Comparison of ENCODE assay signal across 1 cellular context in the genomic region with DNA sequence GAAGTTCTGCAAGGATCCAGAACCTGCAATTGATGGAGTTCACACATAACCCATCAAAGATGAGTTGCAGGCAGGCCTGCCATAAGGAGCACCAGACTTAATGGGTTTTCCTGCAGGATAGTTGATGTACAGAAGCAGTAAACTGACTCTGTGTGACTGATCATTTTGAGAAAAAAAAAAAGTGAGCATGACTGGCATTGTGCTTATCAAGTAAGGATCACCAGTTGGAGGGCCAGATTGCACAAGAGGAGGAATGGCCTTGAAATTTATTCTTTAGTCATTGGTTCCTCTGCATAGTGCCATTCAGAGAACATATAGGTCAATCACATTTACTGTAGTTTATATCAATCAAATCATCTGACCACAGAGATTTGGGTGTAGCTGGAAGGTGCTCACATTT.
TF ChIP-seq lines count a peak whose summit lies in the region.

No MANE protein-coding gene starts in this region.

TF ChIP-seq in HepG2, 621 proteins besides CTCF, POLR2A, EP300 and RAD21 (continued from another document):
- TF ChIP-seq, protein P1, sequence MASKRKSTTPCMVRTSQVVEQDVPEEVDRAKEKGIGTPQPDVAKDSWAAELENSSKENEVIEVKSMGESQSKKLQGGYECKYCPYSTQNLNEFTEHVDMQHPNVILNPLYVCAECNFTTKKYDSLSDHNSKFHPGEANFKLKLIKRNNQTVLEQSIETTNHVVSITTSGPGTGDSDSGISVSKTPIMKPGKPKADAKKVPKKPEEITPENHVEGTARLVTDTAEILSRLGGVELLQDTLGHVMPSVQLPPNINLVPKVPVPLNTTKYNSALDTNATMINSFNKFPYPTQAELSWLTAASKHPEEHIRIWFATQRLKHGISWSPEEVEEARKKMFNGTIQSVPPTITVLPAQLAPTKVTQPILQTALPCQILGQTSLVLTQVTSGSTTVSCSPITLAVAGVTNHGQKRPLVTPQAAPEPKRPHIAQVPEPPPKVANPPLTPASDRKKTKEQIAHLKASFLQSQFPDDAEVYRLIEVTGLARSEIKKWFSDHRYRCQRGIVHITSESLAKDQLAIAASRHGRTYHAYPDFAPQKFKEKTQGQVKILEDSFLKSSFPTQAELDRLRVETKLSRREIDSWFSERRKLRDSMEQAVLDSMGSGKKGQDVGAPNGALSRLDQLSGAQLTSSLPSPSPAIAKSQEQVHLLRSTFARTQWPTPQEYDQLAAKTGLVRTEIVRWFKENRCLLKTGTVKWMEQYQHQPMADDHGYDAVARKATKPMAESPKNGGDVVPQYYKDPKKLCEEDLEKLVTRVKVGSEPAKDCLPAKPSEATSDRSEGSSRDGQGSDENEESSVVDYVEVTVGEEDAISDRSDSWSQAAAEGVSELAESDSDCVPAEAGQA (IDR thresholded peaks at IDR 0.05; ENCODE audit: low read depth): no peak
- TF ChIP-seq, protein P1 (CRISPR knock-in tag; IDR thresholded peaks at IDR 0.05; ENCODE audit: borderline replicate concordance): no peak
- TF ChIP-seq SOX13 (IDR thresholded peaks at IDR 0.05): no peak
- TF ChIP-seq SOX13 (CRISPR knock-in tag; conservative IDR thresholded peaks at IDR 0.05 in 1 of 2, IDR thresholded peaks at IDR 0.05 in 1 of 2): peak in 1 of 2 experiments; percentile 43; a peak in 1 of 4 replicates
- TF ChIP-seq, protein P2, sequence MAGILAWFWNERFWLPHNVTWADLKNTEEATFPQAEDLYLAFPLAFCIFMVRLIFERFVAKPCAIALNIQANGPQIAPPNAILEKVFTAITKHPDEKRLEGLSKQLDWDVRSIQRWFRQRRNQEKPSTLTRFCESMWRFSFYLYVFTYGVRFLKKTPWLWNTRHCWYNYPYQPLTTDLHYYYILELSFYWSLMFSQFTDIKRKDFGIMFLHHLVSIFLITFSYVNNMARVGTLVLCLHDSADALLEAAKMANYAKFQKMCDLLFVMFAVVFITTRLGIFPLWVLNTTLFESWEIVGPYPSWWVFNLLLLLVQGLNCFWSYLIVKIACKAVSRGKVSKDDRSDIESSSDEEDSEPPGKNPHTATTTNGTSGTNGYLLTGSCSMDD (CRISPR knock-in tag; IDR thresholded peaks at IDR 0.05): no peak
- no peak for TF ChIP-seq ZNF205 (CRISPR knock-in tag; IDR thresholded peaks at IDR 0.05)
- peak; percentile 81 for TF ChIP-seq ZNF3 (CRISPR knock-in tag; IDR thresholded peaks at IDR 0.05)
- TF ChIP-seq ZNF20 (CRISPR knock-in tag; IDR thresholded peaks at IDR 0.05): no peak
- TF ChIP-seq ATRX (CRISPR knock-in tag; IDR thresholded peaks at IDR 0.05; ENCODE audit: borderline replicate concordance): no peak
- TF ChIP-seq, protein P3, sequence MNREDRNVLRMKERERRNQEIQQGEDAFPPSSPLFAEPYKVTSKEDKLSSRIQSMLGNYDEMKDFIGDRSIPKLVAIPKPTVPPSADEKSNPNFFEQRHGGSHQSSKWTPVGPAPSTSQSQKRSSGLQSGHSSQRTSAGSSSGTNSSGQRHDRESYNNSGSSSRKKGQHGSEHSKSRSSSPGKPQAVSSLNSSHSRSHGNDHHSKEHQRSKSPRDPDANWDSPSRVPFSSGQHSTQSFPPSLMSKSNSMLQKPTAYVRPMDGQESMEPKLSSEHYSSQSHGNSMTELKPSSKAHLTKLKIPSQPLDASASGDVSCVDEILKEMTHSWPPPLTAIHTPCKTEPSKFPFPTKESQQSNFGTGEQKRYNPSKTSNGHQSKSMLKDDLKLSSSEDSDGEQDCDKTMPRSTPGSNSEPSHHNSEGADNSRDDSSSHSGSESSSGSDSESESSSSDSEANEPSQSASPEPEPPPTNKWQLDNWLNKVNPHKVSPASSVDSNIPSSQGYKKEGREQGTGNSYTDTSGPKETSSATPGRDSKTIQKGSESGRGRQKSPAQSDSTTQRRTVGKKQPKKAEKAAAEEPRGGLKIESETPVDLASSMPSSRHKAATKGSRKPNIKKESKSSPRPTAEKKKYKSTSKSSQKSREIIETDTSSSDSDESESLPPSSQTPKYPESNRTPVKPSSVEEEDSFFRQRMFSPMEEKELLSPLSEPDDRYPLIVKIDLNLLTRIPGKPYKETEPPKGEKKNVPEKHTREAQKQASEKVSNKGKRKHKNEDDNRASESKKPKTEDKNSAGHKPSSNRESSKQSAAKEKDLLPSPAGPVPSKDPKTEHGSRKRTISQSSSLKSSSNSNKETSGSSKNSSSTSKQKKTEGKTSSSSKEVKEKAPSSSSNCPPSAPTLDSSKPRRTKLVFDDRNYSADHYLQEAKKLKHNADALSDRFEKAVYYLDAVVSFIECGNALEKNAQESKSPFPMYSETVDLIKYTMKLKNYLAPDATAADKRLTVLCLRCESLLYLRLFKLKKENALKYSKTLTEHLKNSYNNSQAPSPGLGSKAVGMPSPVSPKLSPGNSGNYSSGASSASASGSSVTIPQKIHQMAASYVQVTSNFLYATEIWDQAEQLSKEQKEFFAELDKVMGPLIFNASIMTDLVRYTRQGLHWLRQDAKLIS (CRISPR knock-in tag; IDR thresholded peaks at IDR 0.05): no peak
- TF ChIP-seq USF2 (IDR thresholded peaks at IDR 0.05; ENCODE audit: low read depth, low read length): no peak
- TF ChIP-seq USF2 (CRISPR knock-in tag; IDR thresholded peaks at IDR 0.05; ENCODE audit: borderline replicate concordance): no peak
- peak; percentile 74 for TF ChIP-seq ZNF644 (CRISPR knock-in tag; IDR thresholded peaks at IDR 0.05; ENCODE audit: low read depth)
- TF ChIP-seq TBX3 (IDR thresholded peaks at IDR 0.05; ENCODE audit: borderline replicate concordance): no peak
- TF ChIP-seq TP53 (CRISPR knock-in tag; conservative IDR thresholded peaks at IDR 0.05): no peak
- no peak for TF ChIP-seq SMAD1 (CRISPR knock-in tag; IDR thresholded peaks at IDR 0.05; ENCODE audit: borderline replicate concordance, low read depth)
- TF ChIP-seq ZNF225 (CRISPR knock-in tag; IDR thresholded peaks at IDR 0.05): no peak
- no peak for TF ChIP-seq ZEB1 (IDR thresholded peaks at IDR 0.05; ENCODE audit: insufficient replicate concordance, low read depth)
- TF ChIP-seq, protein P4, sequence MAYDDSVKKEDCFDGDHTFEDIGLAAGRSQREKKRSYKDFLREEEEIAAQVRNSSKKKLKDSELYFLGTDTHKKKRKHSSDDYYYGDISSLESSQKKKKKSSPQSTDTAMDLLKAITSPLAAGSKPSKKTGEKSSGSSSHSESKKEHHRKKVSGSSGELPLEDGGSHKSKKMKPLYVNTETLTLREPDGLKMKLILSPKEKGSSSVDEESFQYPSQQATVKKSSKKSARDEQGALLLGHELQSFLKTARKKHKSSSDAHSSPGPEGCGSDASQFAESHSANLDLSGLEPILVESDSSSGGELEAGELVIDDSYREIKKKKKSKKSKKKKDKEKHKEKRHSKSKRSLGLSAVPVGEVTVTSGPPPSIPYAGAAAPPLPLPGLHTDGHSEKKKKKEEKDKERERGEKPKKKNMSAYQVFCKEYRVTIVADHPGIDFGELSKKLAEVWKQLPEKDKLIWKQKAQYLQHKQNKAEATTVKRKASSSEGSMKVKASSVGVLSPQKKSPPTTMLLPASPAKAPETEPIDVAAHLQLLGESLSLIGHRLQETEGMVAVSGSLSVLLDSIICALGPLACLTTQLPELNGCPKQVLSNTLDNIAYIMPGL (CRISPR knock-in tag; IDR thresholded peaks at IDR 0.05; ENCODE audit: borderline replicate concordance in 1 of 2, low read depth in 1 of 2): no peak
- TF ChIP-seq, protein P5, sequence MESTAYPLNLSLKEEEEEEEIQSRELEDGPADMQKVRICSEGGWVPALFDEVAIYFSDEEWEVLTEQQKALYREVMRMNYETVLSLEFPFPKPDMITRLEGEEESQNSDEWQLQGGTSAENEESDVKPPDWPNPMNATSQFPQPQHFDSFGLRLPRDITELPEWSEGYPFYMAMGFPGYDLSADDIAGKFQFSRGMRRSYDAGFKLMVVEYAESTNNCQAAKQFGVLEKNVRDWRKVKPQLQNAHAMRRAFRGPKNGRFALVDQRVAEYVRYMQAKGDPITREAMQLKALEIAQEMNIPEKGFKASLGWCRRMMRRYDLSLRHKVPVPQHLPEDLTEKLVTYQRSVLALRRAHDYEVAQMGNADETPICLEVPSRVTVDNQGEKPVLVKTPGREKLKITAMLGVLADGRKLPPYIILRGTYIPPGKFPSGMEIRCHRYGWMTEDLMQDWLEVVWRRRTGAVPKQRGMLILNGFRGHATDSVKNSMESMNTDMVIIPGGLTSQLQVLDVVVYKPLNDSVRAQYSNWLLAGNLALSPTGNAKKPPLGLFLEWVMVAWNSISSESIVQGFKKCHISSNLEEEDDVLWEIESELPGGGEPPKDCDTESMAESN (CRISPR knock-in tag; conservative IDR thresholded peaks at IDR 0.05): no peak
- TF ChIP-seq ZNF17 (CRISPR knock-in tag; IDR thresholded peaks at IDR 0.05): no peak
- TF ChIP-seq ZNF251 (CRISPR knock-in tag; IDR thresholded peaks at IDR 0.05): no peak
- TF ChIP-seq NFE2 (CRISPR knock-in tag; IDR thresholded peaks at IDR 0.05): no peak
- no peak for TF ChIP-seq TARDBP (CRISPR knock-in tag; IDR thresholded peaks at IDR 0.05)
- peak; percentile 87 for TF ChIP-seq CEBPB (IDR thresholded peaks at IDR 0.05; ENCODE audit: borderline replicate concordance, low read depth, low read length)
- no peak for TF ChIP-seq MTF1 (CRISPR knock-in tag; IDR thresholded peaks at IDR 0.05)
